In the genomic region with DNA sequence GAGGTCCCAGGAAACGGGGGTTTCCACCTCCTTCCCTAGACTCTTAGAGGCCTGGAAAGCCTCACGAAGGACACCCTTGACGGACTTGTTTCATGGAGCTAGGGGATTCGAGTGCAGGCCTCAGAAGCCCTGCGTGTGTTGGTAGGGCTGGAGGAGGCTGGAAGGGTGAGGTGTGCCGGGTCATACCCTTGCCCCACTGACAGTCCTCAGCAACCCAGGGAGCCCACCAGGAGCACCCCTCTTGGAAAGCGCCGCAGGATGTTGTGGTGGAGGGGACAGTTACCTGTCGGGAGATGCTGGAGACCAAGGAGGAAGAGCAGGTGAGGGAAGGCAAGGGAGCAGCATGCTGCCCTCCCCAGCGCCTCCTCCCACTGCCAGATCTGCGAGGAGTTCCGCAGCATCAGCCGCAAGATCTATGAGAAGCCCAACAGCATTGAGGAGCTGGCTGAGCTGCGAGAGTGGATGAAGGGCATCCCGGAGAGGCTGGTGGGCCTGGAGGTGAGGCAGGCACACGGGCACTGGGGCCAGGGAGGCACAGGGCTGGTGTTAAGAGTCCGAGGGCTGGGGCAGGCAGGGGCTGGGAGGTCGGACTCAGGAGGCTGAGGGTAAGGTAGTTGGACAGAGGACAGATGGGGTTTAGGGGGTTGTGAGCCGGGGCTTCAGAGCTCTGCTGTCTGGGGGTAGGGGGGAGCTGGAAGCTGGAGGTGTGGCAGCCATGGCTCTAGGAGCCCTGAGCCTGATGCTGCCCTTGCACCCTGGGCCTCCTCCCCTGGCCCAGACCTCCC, we compare ENCODE assay signal across 1 cellular context.
TF ChIP-seq lines count a peak whose summit lies in the region.

No MANE protein-coding gene starts in this region.

TF ChIP-seq in SK-N-SH, 30 proteins besides CTCF, POLR2A, EP300 and RAD21 (continued from another document):
- TF ChIP-seq, protein P1, sequence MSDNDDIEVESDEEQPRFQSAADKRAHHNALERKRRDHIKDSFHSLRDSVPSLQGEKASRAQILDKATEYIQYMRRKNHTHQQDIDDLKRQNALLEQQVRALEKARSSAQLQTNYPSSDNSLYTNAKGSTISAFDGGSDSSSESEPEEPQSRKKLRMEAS (IDR thresholded peaks at IDR 0.05; ENCODE audit: low read depth) = no peak
- TF ChIP-seq NRF1 (IDR thresholded peaks at IDR 0.05; ENCODE audit: low read depth, low read length) = no peak
- no peak for TF ChIP-seq USF1 (IDR thresholded peaks at IDR 0.05; ENCODE audit: borderline replicate concordance, low read depth)
- no peak for TF ChIP-seq JUND (IDR thresholded peaks at IDR 0.05)
- TF ChIP-seq SIN3A (IDR thresholded peaks at IDR 0.05; ENCODE audit: borderline replicate concordance, low read depth, low read length) = no peak
- no peak for TF ChIP-seq RFX5 (IDR thresholded peaks at IDR 0.05; ENCODE audit: low read length)
- TF ChIP-seq, protein P2, sequence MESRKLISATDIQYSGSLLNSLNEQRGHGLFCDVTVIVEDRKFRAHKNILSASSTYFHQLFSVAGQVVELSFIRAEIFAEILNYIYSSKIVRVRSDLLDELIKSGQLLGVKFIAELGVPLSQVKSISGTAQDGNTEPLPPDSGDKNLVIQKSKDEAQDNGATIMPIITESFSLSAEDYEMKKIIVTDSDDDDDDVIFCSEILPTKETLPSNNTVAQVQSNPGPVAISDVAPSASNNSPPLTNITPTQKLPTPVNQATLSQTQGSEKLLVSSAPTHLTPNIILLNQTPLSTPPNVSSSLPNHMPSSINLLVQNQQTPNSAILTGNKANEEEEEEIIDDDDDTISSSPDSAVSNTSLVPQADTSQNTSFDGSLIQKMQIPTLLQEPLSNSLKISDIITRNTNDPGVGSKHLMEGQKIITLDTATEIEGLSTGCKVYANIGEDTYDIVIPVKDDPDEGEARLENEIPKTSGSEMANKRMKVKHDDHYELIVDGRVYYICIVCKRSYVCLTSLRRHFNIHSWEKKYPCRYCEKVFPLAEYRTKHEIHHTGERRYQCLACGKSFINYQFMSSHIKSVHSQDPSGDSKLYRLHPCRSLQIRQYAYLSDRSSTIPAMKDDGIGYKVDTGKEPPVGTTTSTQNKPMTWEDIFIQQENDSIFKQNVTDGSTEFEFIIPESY (IDR thresholded peaks at IDR 0.05; ENCODE audit: borderline replicate concordance, low read depth) = no peak
TF ChIP-seq in SK-N-SH: peak in this region for 0.
